In the genomic region with DNA sequence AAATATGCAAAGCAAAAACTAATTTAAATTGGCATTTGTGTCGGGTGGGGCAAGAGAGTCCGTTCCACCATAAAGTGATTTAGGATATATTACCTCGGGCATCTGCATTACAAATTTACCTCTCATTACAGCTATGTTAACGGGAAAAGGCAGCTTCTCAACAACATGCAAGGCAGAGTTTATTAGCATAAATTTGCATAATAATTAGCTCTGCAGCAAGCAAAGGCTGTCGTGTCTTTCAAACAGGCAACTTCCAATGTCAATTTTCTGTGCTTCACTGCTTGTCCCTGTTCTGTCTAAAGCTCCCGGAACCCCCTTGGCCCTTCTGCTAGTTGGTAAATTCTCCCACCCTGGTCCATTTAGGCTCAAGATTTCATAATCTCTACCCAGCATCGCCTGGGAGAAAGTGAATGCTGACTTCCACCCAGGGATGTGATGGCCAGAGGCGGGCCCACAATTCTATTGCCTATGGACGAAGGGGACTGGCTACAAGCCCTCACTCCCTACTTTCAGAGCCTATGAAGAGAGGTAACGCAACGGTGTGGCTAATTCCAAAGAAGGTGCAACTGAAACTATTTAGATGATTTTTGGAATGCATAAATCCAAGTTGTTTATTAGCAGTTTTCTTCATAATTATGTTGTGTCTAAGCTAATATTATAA, we compare ENCODE assay signal across 21 cellular contexts.
"Had no signal": no experiment of that assay in that cellular context is flagged by ENCODE, and none has a peak within 500 bp of the region (broad histone marks: within the 10 kb centered on the region; RNA-seq: fewer than 3 reads in every experiment).

No MANE protein-coding gene starts in this region.

- H3K4me3 ChIP-seq: esophagus muscularis mucosa, gastrocnemius medialis, heart right ventricle, mucosa of descending colon, sigmoid colon, skin epidermis, thoracic aorta, transverse colon had no signal

- H3K36me3 Mint-ChIP-seq: stimulated activated naive B cell treated with anti-CD40 and anti-IgM and Interleukin-4, amounts not matched to agents 10 μg/mL and 1 μg/mL and 100 μg/mL, for 72 hours had no signal

- DNase-seq: effector memory CD4-positive, alpha-beta T cell; gastrocnemius medialis; heart right ventricle; hypothalamus; kidney glomerular epithelial cell; mucosa of descending colon; naive thymus-derived CD8-positive, alpha-beta T cell; posterior cingulate gyrus; sigmoid colon; stimulated activated CD4-positive, alpha-beta T cell treated with anti-CD3 and anti-CD28 coated beads, Interleukin-2, amount 100 ng/mL, for 24 hours; stimulated activated CD4-positive, alpha-beta T cell treated with anti-CD3 and anti-CD28 coated beads, Interleukin-4, amount 100 ng/mL, for 4 hours; stimulated activated naive B cell treated with anti-CD40 and anti-IgM and Interleukin-4, amounts not matched to agents 10 μg/mL and 1 μg/mL and 100 μg/mL, for 72 hours; stimulated activated naive CD8-positive, alpha-beta T cell treated with anti-CD3 and anti-CD28 coated beads, Interleukin-15, amount 100 ng/mL, for 72 hours; substantia nigra; transverse colon had no signal

- H3K9me3 ChIP-seq: esophagus muscularis mucosa, gastrocnemius medialis, heart right ventricle, mucosa of descending colon, neutrophil, sigmoid colon, thoracic aorta, transverse colon had no signal

- H3K4me3 Mint-ChIP-seq: naive thymus-derived CD8-positive, alpha-beta T cell; stimulated activated naive B cell treated with anti-CD40 and anti-IgM and Interleukin-4, amounts not matched to agents 10 μg/mL and 1 μg/mL and 100 μg/mL, for 72 hours; stimulated activated naive CD8-positive, alpha-beta T cell treated with anti-CD3 and anti-CD28 coated beads, Interleukin-15, amount 100 ng/mL, for 72 hours had no signal

- H3K4me1 ChIP-seq: gastrocnemius medialis, sigmoid colon, transverse colon had no signal

- H3K4me1 Mint-ChIP-seq: naive thymus-derived CD8-positive, alpha-beta T cell; stimulated activated naive B cell treated with anti-CD40 and anti-IgM and Interleukin-4, amounts not matched to agents 10 μg/mL and 1 μg/mL and 100 μg/mL, for 72 hours; stimulated activated naive CD8-positive, alpha-beta T cell treated with anti-CD3 and anti-CD28 coated beads, Interleukin-15, amount 100 ng/mL, for 72 hours had no signal

- H3K27ac Mint-ChIP-seq: naive thymus-derived CD8-positive, alpha-beta T cell; stimulated activated naive B cell treated with anti-CD40 and anti-IgM and Interleukin-4, amounts not matched to agents 10 μg/mL and 1 μg/mL and 100 μg/mL, for 72 hours; stimulated activated naive CD8-positive, alpha-beta T cell treated with anti-CD3 and anti-CD28 coated beads, Interleukin-15, amount 100 ng/mL, for 72 hours had no signal

- H3K36me3 ChIP-seq: esophagus muscularis mucosa, gastrocnemius medialis, heart right ventricle, neutrophil, sigmoid colon, thoracic aorta, transverse colon had no signal

- FAIRE-seq: islet of Langerhans had no signal

- H3K27me3 ChIP-seq: transverse colon had no signal

- H3K9me3 Mint-ChIP-seq: stimulated activated naive CD8-positive, alpha-beta T cell treated with anti-CD3 and anti-CD28 coated beads, Interleukin-15, amount 100 ng/mL, for 72 hours had no signal

- H3K27ac ChIP-seq: epithelial cell of prostate, esophagus muscularis mucosa, gastrocnemius medialis, heart right ventricle, neutrophil, sigmoid colon, skin epidermis, thoracic aorta, transverse colon had no signal
